In the genomic region with DNA sequence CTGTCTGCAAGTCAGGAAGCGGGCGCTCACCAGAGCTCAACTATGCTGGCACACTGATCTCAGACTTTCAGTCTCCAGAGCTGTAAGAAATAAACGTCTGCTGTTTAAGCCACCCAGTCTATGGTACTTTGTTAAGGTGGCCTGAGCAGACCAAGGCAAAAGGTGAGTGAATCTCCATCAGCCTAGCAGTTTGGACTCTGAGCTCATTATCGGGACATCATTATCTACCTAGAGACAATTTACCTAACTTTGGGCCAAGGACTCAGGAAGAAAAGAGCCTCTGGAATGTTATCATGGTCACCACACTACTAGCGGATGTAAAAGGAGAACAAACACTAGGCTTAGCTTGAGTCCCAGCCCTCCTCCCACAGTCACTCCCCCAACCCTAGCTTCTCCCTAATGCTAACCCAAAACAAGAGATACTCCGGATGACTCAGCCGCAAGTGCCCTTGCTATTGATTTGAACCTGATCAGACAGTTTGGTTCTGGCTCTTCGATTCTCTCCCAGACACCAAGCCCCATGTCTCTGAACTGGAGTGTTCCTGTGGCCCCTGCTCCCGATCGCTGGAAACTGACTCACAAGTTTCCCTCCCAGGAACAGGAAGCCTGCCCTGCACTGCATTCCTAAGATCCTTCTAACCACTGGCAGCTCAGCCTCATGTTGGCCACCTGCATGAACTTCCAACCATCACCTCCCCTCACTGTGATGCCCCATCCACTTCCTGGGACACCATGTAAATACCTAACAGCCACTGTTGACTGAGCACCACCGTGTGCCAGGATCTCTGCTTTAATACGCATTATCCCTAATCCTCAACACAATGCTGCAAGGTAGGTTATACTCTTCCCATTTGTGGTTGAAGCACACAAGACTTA, we compare ENCODE assay signal across 1 cellular context.
TF ChIP-seq lines count a peak whose summit lies in the region.

No MANE protein-coding gene starts in this region.

TF ChIP-seq in HepG2, 621 proteins besides CTCF, POLR2A, EP300 and RAD21 (continued from another document and continues in another):
- TF ChIP-seq ZNF773 (CRISPR knock-in tag; IDR thresholded peaks at IDR 0.05; ENCODE audit: borderline replicate concordance) (no peak), ZSCAN20 (CRISPR knock-in tag; IDR thresholded peaks at IDR 0.05; ENCODE audit: borderline replicate concordance) (no peak), ZNF709 (CRISPR knock-in tag; IDR thresholded peaks at IDR 0.05) (no peak), NAIF1 (CRISPR knock-in tag; IDR thresholded peaks at IDR 0.05; ENCODE audit: borderline replicate concordance) (no peak), KLF9 (CRISPR knock-in tag; IDR thresholded peaks at IDR 0.05; ENCODE audit: low read depth) (no peak), ZNF329 (CRISPR knock-in tag; IDR thresholded peaks at IDR 0.05; ENCODE audit: low read depth) (no peak), ZNF263 (CRISPR knock-in tag; IDR thresholded peaks at IDR 0.05) (peak; percentile 77), REXO4 (CRISPR knock-in tag; IDR thresholded peaks at IDR 0.05; ENCODE audit: borderline replicate concordance) (no peak), AGO1 (IDR thresholded peaks at IDR 0.05; ENCODE audit: low read depth, low read length, poor library complexity, severe bottlenecking) (no peak), HHEX (CRISPR knock-in tag; IDR thresholded peaks at IDR 0.05) (no peak), TBX3 (IDR thresholded peaks at IDR 0.05; ENCODE audit: borderline replicate concordance) (no peak), LCORL (IDR thresholded peaks at IDR 0.05) (no peak), LCORL (CRISPR knock-in tag; IDR thresholded peaks at IDR 0.05) (peak; percentile 50; the same call in 1 of the 2 replicates), MAFK (conservative IDR thresholded peaks at IDR 0.05 in 1 of 2, IDR thresholded peaks at IDR 0.05 in 1 of 2; ENCODE audit: low read length in 2 of 2) (no peak), ZNF430 (CRISPR knock-in tag; IDR thresholded peaks at IDR 0.05) (peak; percentile 82; the same call in 1 of the 2 replicates), ZNF841 (CRISPR knock-in tag; IDR thresholded peaks at IDR 0.05; ENCODE audit: borderline replicate concordance) (no peak), JARID2 (CRISPR knock-in tag; IDR thresholded peaks at IDR 0.05; ENCODE audit: insufficient replicate concordance) (no peak), PRMT3 (CRISPR knock-in tag; IDR thresholded peaks at IDR 0.05; ENCODE audit: borderline replicate concordance, low read depth) (no peak), NFE2 (CRISPR knock-in tag; IDR thresholded peaks at IDR 0.05) (no peak), SIN3A (IDR thresholded peaks at IDR 0.05; ENCODE audit: borderline replicate concordance, low read depth, low read length) (no peak), NFATC3 (CRISPR knock-in tag; IDR thresholded peaks at IDR 0.05) (no peak), AHR (CRISPR knock-in tag; IDR thresholded peaks at IDR 0.05) (no peak), PPARG (CRISPR knock-in tag; conservative IDR thresholded peaks at IDR 0.05) (peak; percentile 72), ZNF264 (CRISPR knock-in tag; IDR thresholded peaks at IDR 0.05) (no peak; the same call in 1 of the 2 replicates)
- TF ChIP-seq, protein P1, sequence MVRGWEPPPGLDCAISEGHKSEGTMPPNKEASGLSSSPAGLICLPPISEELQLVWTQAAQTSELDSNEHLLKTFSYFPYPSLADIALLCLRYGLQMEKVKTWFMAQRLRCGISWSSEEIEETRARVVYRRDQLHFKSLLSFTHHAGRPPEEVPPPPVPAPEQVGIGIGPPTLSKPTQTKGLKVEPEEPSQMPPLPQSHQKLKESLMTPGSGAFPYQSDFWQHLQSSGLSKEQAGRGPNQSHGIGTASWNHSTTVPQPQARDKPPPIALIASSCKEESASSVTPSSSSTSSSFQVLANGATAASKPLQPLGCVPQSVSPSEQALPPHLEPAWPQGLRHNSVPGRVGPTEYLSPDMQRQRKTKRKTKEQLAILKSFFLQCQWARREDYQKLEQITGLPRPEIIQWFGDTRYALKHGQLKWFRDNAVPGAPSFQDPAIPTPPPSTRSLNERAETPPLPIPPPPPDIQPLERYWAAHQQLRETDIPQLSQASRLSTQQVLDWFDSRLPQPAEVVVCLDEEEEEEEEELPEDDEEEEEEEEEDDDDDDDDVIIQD (CRISPR knock-in tag; IDR thresholded peaks at IDR 0.05; ENCODE audit: low read depth): no peak
- TF ChIP-seq, protein P2, sequence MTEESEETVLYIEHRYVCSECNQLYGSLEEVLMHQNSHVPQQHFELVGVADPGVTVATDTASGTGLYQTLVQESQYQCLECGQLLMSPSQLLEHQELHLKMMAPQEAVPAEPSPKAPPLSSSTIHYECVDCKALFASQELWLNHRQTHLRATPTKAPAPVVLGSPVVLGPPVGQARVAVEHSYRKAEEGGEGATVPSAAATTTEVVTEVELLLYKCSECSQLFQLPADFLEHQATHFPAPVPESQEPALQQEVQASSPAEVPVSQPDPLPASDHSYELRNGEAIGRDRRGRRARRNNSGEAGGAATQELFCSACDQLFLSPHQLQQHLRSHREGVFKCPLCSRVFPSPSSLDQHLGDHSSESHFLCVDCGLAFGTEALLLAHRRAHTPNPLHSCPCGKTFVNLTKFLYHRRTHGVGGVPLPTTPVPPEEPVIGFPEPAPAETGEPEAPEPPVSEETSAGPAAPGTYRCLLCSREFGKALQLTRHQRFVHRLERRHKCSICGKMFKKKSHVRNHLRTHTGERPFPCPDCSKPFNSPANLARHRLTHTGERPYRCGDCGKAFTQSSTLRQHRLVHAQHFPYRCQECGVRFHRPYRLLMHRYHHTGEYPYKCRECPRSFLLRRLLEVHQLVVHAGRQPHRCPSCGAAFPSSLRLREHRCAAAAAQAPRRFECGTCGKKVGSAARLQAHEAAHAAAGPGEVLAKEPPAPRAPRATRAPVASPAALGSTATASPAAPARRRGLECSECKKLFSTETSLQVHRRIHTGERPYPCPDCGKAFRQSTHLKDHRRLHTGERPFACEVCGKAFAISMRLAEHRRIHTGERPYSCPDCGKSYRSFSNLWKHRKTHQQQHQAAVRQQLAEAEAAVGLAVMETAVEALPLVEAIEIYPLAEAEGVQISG (CRISPR knock-in tag; IDR thresholded peaks at IDR 0.05): no peak; the same call in 1 of the 2 replicates
- TF ChIP-seq, protein P3, sequence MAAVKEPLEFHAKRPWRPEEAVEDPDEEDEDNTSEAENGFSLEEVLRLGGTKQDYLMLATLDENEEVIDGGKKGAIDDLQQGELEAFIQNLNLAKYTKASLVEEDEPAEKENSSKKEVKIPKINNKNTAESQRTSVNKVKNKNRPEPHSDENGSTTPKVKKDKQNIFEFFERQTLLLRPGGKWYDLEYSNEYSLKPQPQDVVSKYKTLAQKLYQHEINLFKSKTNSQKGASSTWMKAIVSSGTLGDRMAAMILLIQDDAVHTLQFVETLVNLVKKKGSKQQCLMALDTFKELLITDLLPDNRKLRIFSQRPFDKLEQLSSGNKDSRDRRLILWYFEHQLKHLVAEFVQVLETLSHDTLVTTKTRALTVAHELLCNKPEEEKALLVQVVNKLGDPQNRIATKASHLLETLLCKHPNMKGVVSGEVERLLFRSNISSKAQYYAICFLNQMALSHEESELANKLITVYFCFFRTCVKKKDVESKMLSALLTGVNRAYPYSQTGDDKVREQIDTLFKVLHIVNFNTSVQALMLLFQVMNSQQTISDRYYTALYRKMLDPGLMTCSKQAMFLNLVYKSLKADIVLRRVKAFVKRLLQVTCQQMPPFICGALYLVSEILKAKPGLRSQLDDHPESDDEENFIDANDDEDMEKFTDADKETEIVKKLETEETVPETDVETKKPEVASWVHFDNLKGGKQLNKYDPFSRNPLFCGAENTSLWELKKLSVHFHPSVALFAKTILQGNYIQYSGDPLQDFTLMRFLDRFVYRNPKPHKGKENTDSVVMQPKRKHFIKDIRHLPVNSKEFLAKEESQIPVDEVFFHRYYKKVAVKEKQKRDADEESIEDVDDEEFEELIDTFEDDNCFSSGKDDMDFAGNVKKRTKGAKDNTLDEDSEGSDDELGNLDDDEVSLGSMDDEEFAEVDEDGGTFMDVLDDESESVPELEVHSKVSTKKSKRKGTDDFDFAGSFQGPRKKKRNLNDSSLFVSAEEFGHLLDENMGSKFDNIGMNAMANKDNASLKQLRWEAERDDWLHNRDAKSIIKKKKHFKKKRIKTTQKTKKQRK (IDR thresholded peaks at IDR 0.05; ENCODE audit: low read length): no peak
- TF ChIP-seq, protein P4, sequence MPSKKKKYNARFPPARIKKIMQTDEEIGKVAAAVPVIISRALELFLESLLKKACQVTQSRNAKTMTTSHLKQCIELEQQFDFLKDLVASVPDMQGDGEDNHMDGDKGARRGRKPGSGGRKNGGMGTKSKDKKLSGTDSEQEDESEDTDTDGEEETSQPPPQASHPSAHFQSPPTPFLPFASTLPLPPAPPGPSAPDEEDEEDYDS (CRISPR knock-in tag; IDR thresholded peaks at IDR 0.05): no peak
- TF ChIP-seq, protein P5, sequence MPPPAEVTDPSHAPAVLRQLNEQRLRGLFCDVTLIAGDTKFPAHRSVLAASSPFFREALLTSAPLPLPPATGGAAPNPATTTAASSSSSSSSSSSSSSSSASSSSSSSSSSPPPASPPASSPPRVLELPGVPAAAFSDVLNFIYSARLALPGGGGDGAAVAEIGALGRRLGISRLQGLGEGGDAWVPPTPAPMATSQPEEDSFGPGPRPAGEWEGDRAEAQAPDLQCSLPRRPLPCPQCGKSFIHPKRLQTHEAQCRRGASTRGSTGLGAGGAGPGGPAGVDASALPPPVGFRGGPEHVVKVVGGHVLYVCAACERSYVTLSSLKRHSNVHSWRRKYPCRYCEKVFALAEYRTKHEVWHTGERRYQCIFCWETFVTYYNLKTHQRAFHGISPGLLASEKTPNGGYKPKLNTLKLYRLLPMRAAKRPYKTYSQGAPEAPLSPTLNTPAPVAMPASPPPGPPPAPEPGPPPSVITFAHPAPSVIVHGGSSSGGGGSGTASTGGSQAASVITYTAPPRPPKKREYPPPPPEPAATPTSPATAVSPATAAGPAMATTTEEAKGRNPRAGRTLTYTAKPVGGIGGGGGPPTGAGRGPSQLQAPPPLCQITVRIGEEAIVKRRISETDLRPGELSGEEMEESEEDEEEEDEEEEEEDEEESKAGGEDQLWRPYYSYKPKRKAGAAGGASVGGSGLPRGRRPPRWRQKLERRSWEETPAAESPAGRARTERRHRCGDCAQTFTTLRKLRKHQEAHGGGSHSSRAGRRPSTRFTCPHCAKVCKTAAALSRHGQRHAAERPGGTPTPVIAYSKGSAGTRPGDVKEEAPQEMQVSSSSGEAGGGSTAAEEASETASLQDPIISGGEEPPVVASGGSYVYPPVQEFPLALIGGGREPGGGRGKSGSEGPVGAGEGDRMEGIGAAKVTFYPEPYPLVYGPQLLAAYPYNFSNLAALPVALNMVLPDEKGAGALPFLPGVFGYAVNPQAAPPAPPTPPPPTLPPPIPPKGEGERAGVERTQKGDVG (CRISPR knock-in tag; IDR thresholded peaks at IDR 0.05; ENCODE audit: borderline replicate concordance): no peak
- TF ChIP-seq, protein P6, sequence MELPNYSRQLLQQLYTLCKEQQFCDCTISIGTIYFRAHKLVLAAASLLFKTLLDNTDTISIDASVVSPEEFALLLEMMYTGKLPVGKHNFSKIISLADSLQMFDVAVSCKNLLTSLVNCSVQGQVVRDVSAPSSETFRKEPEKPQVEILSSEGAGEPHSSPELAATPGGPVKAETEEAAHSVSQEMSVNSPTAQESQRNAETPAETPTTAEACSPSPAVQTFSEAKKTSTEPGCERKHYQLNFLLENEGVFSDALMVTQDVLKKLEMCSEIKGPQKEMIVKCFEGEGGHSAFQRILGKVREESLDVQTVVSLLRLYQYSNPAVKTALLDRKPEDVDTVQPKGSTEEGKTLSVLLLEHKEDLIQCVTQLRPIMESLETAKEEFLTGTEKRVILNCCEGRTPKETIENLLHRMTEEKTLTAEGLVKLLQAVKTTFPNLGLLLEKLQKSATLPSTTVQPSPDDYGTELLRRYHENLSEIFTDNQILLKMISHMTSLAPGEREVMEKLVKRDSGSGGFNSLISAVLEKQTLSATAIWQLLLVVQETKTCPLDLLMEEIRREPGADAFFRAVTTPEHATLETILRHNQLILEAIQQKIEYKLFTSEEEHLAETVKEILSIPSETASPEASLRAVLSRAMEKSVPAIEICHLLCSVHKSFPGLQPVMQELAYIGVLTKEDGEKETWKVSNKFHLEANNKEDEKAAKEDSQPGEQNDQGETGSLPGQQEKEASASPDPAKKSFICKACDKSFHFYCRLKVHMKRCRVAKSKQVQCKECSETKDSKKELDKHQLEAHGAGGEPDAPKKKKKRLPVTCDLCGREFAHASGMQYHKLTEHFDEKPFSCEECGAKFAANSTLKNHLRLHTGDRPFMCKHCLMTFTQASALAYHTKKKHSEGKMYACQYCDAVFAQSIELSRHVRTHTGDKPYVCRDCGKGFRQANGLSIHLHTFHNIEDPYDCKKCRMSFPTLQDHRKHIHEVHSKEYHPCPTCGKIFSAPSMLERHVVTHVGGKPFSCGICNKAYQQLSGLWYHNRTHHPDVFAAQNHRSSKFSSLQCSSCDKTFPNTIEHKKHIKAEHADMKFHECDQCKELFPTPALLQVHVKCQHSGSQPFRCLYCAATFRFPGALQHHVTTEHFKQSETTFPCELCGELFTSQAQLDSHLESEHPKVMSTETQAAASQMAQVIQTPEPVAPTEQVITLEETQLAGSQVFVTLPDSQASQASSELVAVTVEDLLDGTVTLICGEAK (IDR thresholded peaks at IDR 0.05): no peak
- TF ChIP-seq, protein P6 (CRISPR knock-in tag; IDR thresholded peaks at IDR 0.05): no peak
- TF ChIP-seq, protein P7, sequence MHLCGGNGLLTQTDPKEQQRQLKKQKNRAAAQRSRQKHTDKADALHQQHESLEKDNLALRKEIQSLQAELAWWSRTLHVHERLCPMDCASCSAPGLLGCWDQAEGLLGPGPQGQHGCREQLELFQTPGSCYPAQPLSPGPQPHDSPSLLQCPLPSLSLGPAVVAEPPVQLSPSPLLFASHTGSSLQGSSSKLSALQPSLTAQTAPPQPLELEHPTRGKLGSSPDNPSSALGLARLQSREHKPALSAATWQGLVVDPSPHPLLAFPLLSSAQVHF (CRISPR knock-in tag; IDR thresholded peaks at IDR 0.05): no peak
